13 cellular contexts compared by ENCODE assay signal in the genomic region with DNA sequence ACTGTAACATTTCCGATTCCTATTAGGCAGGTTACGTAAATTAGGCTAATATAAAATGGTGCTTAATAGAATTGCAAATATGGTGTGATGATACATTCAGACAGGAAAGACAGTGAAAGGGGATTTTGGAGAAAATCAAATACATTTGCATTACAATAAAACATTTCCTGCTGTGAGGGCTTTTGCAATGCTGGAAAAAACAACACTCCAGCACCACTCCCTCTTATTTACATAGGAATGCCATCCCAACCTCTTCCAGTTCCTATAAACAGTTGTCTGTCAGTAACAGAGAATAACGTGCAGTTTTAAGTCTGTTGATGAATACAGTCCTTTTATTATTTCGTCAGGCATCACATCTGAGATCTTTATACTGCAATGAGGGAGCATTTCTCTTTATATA.
DNase-seq lines count a peak whose midpoint lies in the region; ATAC-seq and TF ChIP-seq lines count a peak whose summit lies in the region.
"Had no signal": no experiment of that assay in that cellular context is flagged by ENCODE, and none has a peak within 500 bp of the region (broad histone marks: within the 10 kb centered on the region; RNA-seq: fewer than 3 reads in every experiment).

No MANE protein-coding gene starts in this region.

- DNase-seq in NCI-H2029 (lab: John Stamatoyannopoulos, UW) (peak; percentile 31), astrocyte of the hippocampus (ENCODE audit: low read depth, low spot score) (peak; percentile 47), left kidney (ENCODE audit: low read depth, low spot score) (peak; percentile 12), esophagus squamous epithelium (lab: John Stamatoyannopoulos, UW) (no peak), NCI-H187 (lab: John Stamatoyannopoulos, UW) (no peak), SK-N-DZ (ENCODE audit: low spot score) (no peak)
- DNase-seq: activated CD8-positive, alpha-beta memory T cell treated with anti-CD3 and anti-CD28 coated beads, Interleukin-2, amount 50 U/mL, for 4 hours; adrenal gland; natural killer cell; PC-9 had no signal

- H3K27me3 ChIP-seq in esophagus squamous epithelium = no peaks in the 10 kb centered on the region
- H3K27me3 ChIP-seq: adrenal gland had no signal

- peak overlapping the region; percentile 21 for H3K9ac ChIP-seq in ES-I3 (ENCODE audit: low read depth, low read length)

- no peak for TF ChIP-seq POLR2A in esophagus squamous epithelium (IDR thresholded peaks at IDR 0.05)

- ATAC-seq in HG03135 (IDR thresholded peaks at IDR 0.05; ENCODE audit: unreplicated experiment) = no peak
- ATAC-seq: natural killer cell had no signal

- no peaks in the 10 kb centered on the region for H3K36me3 ChIP-seq in ES-I3 (ENCODE audit: insufficient read depth, low read length)
- H3K36me3 ChIP-seq in esophagus squamous epithelium = no peaks in the 10 kb centered on the region
- H3K36me3 ChIP-seq: adrenal gland had no signal

- no peak overlapping the region for H3K27ac ChIP-seq in esophagus squamous epithelium
- H3K27ac ChIP-seq: adrenal gland, epithelial cell of prostate, PC-9 had no signal

- H3K4me1 ChIP-seq in ES-I3 (ENCODE audit: insufficient read depth, low read length) (peaks cover 62% of the 10 kb centered on the region), esophagus squamous epithelium (no peaks in the 10 kb centered on the region)
- H3K4me1 ChIP-seq: adrenal gland had no signal

- 41 to 45% methylated on average over 4 of the region's 4 CpGs for WGBS in esophagus squamous epithelium, 2 donors

- no peak for TF ChIP-seq CTCF in esophagus squamous epithelium (IDR thresholded peaks at IDR 0.05)

- H3K4me3 ChIP-seq in esophagus squamous epithelium = no peak overlapping the region
- H3K4me3 ChIP-seq: adrenal gland, PC-9 had no signal

- H3K9me3 ChIP-seq in ES-I3 (ENCODE audit: control insufficient read depth, insufficient read depth, low read length) = no peaks in the 10 kb centered on the region
- H3K9me3 ChIP-seq in esophagus squamous epithelium = no peaks in the 10 kb centered on the region
- H3K9me3 ChIP-seq: adrenal gland had no signal

- intact Hi-C loops in esophagus squamous epithelium (cut with DNase I) = no loop called here

Comparison
In these comparisons a context has a peak if more than half of its experiments do, and no peak if none do; other contexts are left out.
1. DNase-seq: peak in NCI-H2029 (single experiment), astrocyte of the hippocampus (single experiment) and left kidney (single experiment); none in esophagus squamous epithelium (single experiment), NCI-H187 (0 of 2) and SK-N-DZ (single experiment).